ENCODE assay signal across 12 cellular contexts in genomic region chr7:100211342-100211780, GRCh38. TPM values are rescaled to one million over a fixed set of nuclear protein-coding genes. Genes with fewer than 3 reads are reported as not detected.
DNase-seq lines count a peak whose midpoint lies in the region; ATAC-seq and TF ChIP-seq lines count a peak whose summit lies in the region.
"Had no signal": no experiment of that assay in that cellular context is flagged by ENCODE, and none has a peak within 500 bp of the region (broad histone marks: within the 10 kb centered on the region; RNA-seq: fewer than 3 reads in every experiment).

No MANE protein-coding gene starts in this region.

- H4K20me1 ChIP-seq in OCI-LY1 (ENCODE audit: insufficient read depth, low read length) = no peaks in the 10 kb centered on the region

- H3K36me3 ChIP-seq in OCI-LY1 (ENCODE audit: insufficient read depth, low read length) = no peaks in the 10 kb centered on the region; the same call in 1 of the 2 replicates

- peak overlapping the region; percentile 75 to 84 for H3K27ac Mint-ChIP-seq in effector memory CD8-positive, alpha-beta T cell

- H3K27ac ChIP-seq in OCI-LY1 (ENCODE audit: low read depth, low read length, poor library complexity, severe bottlenecking) = no peak overlapping the region

- TF ChIP-seq CTCF in OCI-LY1 (IDR thresholded peaks at IDR 0.05; ENCODE audit: low read length) = no peak

- no peaks in the 10 kb centered on the region for H3K79me2 ChIP-seq in OCI-LY1 (ENCODE audit: insufficient read depth, low read length)

- no peaks in the 10 kb centered on the region for H3K27me3 Mint-ChIP-seq in effector memory CD8-positive, alpha-beta T cell

- H3K9me3 ChIP-seq in OCI-LY1 (ENCODE audit: low read length) = no peaks in the 10 kb centered on the region

- H3K27me3 ChIP-seq in OCI-LY1 (ENCODE audit: insufficient read depth, low read length) = no peaks in the 10 kb centered on the region

- no peaks in the 10 kb centered on the region for H3K9me3 Mint-ChIP-seq in effector memory CD8-positive, alpha-beta T cell

- no peak overlapping the region for H2AFZ ChIP-seq in OCI-LY1 (ENCODE audit: low read length)

- peak overlapping the region; percentile 49; the same call in 1 of the 2 replicates for H3K4me3 ChIP-seq in GM08714 (ENCODE audit: low read length)
- H3K4me3 ChIP-seq in OCI-LY1 (ENCODE audit: low read depth, low read length, poor library complexity, severe bottlenecking) = no peak overlapping the region
- H3K4me3 ChIP-seq: smooth muscle cell had no signal

- ATAC-seq in GM19463 (IDR thresholded peaks at IDR 0.05; ENCODE audit: unreplicated experiment) (peak; percentile 46), HG02884 (IDR thresholded peaks at IDR 0.05; ENCODE audit: unreplicated experiment) (no peak), Right ventricle myocardium inferior (no peak)
- peak; percentile 94 for ATAC-seq in effector memory CD8-positive, alpha-beta T cell (replicated peaks)

- H3K4me1 Mint-ChIP-seq in effector memory CD8-positive, alpha-beta T cell (ENCODE audit: low read depth in 2 of 2) = peaks cover 32 to 47% of the 10 kb centered on the region in 2 donors

- peak overlapping the region; percentile 63 to 77 for H3K4me3 Mint-ChIP-seq in effector memory CD8-positive, alpha-beta T cell

- peak; percentile 35 to 52 (median 42) for DNase-seq in effector memory CD8-positive, alpha-beta T cell
- no peak for DNase-seq in hippocampal formation (lab: John Stamatoyannopoulos, UW)
- no peak for DNase-seq in iPS-NIHi7 (ENCODE audit: extremely low spot score)
- DNase-seq in Right ventricle myocardium inferior (ENCODE audit: missing footprints) = no peak
- DNase-seq: DMS53, foreskin fibroblast, NCI-H524 treated with DMSO at 0.1 percent for 48 hours had no signal

- intact Hi-C loops in Right ventricle myocardium inferior (cut with DNase I) = loop anchor here (5.0 to 10.0 kb wide), 2 partner anchors 84 to 133 kb away; partner anchors contain the start of gene MBLAC1

- no peaks in the 10 kb centered on the region for H3F3A ChIP-seq in OCI-LY1 (ENCODE audit: insufficient read depth, low read length)

- H3K9ac ChIP-seq in OCI-LY1 (ENCODE audit: low read length) = no peak overlapping the region; the same call in 1 of the 2 replicates

- H3K4me2 ChIP-seq in OCI-LY1 (ENCODE audit: low read length) = 0 out of 2 replicates have a peak overlapping the region, but pooled peaks have one; percentile 4
- H3K4me2 ChIP-seq: smooth muscle cell had no signal

- peaks cover 34% of the 10 kb centered on the region for H3K4me1 ChIP-seq in OCI-LY1 (ENCODE audit: insufficient read depth, low read length, severe bottlenecking)

- H3K36me3 Mint-ChIP-seq in effector memory CD8-positive, alpha-beta T cell (ENCODE audit: insufficient read depth) = peaks cover 3% of the 10 kb centered on the region

- no peaks in the 10 kb centered on the region for H3K9me2 ChIP-seq in OCI-LY1 (ENCODE audit: low read depth, low read length)

RNA-seq across cellular contexts. Expression of gene PVRIG, which starts 8.4 kb away (rescaled TPM):
- not detected for total RNA-seq in Right ventricle myocardium inferior
- total RNA-seq: smooth muscle cell had no signal

RNA-seq across cellular contexts. Expression of gene STAG3, which starts 33.6 kb away (rescaled TPM):
- total RNA-seq in Right ventricle myocardium inferior = 0.51 TPM

RNA-seq across cellular contexts. Expression of gene GPC2, which starts 34.2 kb away (rescaled TPM):
- total RNA-seq in Right ventricle myocardium inferior = 0.32 TPM

RNA-seq across cellular contexts. Expression of gene GAL3ST4, which starts 42.9 kb away (rescaled TPM):
- 3.1 TPM for total RNA-seq in Right ventricle myocardium inferior

RNA-seq across cellular contexts. Expression of gene TRAPPC14, which starts 52.8 kb away (rescaled TPM):
- total RNA-seq in Right ventricle myocardium inferior = 7.1 TPM

Comparison
In these comparisons a context has a peak if more than half of its experiments do, and no peak if none do; other contexts are left out.
1. ATAC-seq: peak in GM19463 (single experiment) and effector memory CD8-positive, alpha-beta T cell (single experiment); none in HG02884 (single experiment) and Right ventricle myocardium inferior (single experiment).
2. DNase-seq: peak in effector memory CD8-positive, alpha-beta T cell (3 of 3); none in hippocampal formation (0 of 2), iPS-NIHi7 (single experiment) and Right ventricle myocardium inferior (single experiment).